ENCODE assay signal across 8 cellular contexts in the genomic region with DNA sequence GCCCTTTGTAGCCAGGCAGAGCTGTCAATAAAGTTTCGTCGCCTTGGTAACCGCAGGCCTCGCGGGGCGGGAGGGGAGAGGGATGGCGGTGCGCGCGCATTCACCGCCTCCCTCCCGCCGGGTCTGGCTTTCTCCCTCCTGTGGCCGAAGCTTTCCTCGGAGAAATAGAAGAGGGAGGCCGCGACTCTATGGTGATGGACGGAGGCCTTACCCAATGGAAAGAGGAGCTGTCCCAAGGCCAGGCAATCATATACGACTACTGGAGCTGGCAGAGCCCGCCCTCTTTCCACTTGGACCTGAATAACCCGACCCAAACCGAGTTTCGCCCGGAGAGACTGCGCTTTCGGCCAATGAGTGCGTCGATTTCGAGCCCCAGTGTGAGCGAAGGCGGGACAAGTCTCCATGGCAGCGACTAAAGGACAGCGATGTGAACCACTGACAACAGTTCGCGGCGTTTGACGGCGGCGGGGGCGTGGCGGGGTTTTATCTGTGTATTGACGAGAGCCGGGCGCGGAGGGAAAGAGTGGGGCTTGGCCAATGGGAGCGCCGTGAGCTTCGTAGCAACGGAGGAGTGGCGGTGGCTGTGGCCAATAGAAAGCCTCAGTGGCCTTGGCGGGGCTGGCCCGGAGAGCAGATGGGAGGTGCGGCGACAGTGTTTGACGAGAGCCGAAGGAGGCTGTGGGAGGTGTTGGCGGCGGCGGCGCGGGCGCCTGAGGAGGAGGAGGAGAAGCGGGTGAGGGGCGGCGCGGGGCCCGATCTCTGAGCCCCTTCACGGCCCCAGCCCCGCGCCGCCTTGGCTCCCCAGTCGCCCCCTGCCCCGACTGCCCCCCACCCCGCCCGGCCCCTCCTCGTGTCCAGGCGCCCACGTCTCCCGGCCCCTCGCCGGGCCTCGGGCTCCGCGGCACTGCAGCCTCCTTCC. TPM values are rescaled to one million over a fixed set of nuclear protein-coding genes. Genes with fewer than 3 reads are reported as not detected.
DNase-seq lines count a peak whose midpoint lies in the region; ATAC-seq, FAIRE-seq and TF ChIP-seq lines count a peak whose summit lies in the region.

KMT5C (plus strand) TSS at position 652 of the 919 bp plus-strand sequence. CDS start 2,061 bp downstream, outside the sequence.

- 0 out of 2 replicates have a peak, but pooled peaks have one; percentile 2 for TF ChIP-seq CTCF in GM12874 (IDR thresholded peaks at IDR 0.05; ENCODE audit: insufficient read depth, low read depth, low read length)
- TF ChIP-seq CTCF in pancreas (IDR thresholded peaks at IDR 0.05): peak; percentile 6 to 29 (median 20)
- TF ChIP-seq CTCF in tibial nerve (IDR thresholded peaks at IDR 0.05): peak in 4 of 5 experiments; percentile 13 to 79 (median 64)

- peak within 1 kb of the TSS; percentile 96 to 98 (median 97) for H3K27ac ChIP-seq in pancreas
- H3K27ac ChIP-seq in tibial nerve: peak within 1 kb of the TSS; percentile 91 to 99 (median 98)

- H3K9me3 Mint-ChIP-seq in activated naive CD8-positive, alpha-beta T cell treated with anti-CD3 and anti-CD28 coated beads, Interleukin-2, amount 50 U/mL, for 24 hours: no peaks in the 10 kb centered on the region

- ATAC-seq in HG02763 (IDR thresholded peaks at IDR 0.05; ENCODE audit: unreplicated experiment): peak; percentile 85
- ATAC-seq in activated naive CD8-positive, alpha-beta T cell treated with anti-CD3 and anti-CD28 coated beads, Interleukin-2, amount 50 U/mL, for 24 hours: peak; percentile 89
- peak; percentile 93 for ATAC-seq in Right ventricle myocardium superior (ENCODE audit: poor library complexity)
- ATAC-seq in pancreas: peak; percentile 79 to 91 (median 86)

- peak; percentile 79 to 97 for TF ChIP-seq EP300 in tibial nerve (IDR thresholded peaks at IDR 0.05)

- 0% methylated on average over 59 to 71 of the region's 84 CpGs for WGBS in pancreas, 2 donors
- 0% methylated on average over 58 to 76 of the region's 84 CpGs for WGBS in tibial nerve, 2 donors

- H3K9me3 ChIP-seq in pancreas: no peaks in the 10 kb centered on the region
- H3K9me3 ChIP-seq in tibial nerve: no peaks in the 10 kb centered on the region

- FAIRE-seq in pancreas (lab: Jason Lieb, UNC): peak; percentile 99

- H3K4me1 Mint-ChIP-seq in activated naive CD8-positive, alpha-beta T cell treated with anti-CD3 and anti-CD28 coated beads, Interleukin-2, amount 50 U/mL, for 24 hours: peaks cover 24% of the 10 kb centered on the region

- TF ChIP-seq POLR2A in tibial nerve (IDR thresholded peaks at IDR 0.05): peak; percentile 70 to 90

- H3K27me3 Mint-ChIP-seq in activated naive CD8-positive, alpha-beta T cell treated with anti-CD3 and anti-CD28 coated beads, Interleukin-2, amount 50 U/mL, for 24 hours: peaks cover 13% of the 10 kb centered on the region

- DNase-seq in NCI-H1417 treated with DMSO at 0.1 percent for 48 hours (lab: John Stamatoyannopoulos, UW) (peak; percentile 98), SW480 (ENCODE audit: low spot score) (peak; percentile 100), Right ventricle myocardium superior (peak; percentile 100), pancreas (peak; percentile 100), tibial nerve (ENCODE audit: low spot score in 2 of 2) (peak; percentile 100)
- DNase-seq in activated naive CD8-positive, alpha-beta T cell treated with anti-CD3 and anti-CD28 coated beads, Interleukin-2, amount 50 U/mL, for 24 hours: peak; percentile 100

- H3K27ac Mint-ChIP-seq in activated naive CD8-positive, alpha-beta T cell treated with anti-CD3 and anti-CD28 coated beads, Interleukin-2, amount 50 U/mL, for 24 hours: peak within 1 kb of the TSS; percentile 97

- peaks cover 0 to 4% (median 0%) of the 10 kb centered on the region in 3 donors for H3K36me3 ChIP-seq in pancreas
- peaks cover 0 to 28% (median 0%) of the 10 kb centered on the region in 3 donors for H3K36me3 ChIP-seq in tibial nerve

- peak within 1 kb of the TSS; percentile 87 for H3K4me3 Mint-ChIP-seq in activated naive CD8-positive, alpha-beta T cell treated with anti-CD3 and anti-CD28 coated beads, Interleukin-2, amount 50 U/mL, for 24 hours

- intact Hi-C loops in Right ventricle myocardium superior (cut with DNase I) (loop anchor here (2.0 kb wide), 1 partner anchor 45 kb away; the partner anchor contains the start of genes RPL28 and TMEM238), pancreas (cut with DNase I) (no loop called here)

- peaks cover 4% of the 10 kb centered on the region for H3K36me3 Mint-ChIP-seq in activated naive CD8-positive, alpha-beta T cell treated with anti-CD3 and anti-CD28 coated beads, Interleukin-2, amount 50 U/mL, for 24 hours (ENCODE audit: low read depth)

- H3K4me1 ChIP-seq in pancreas (no peaks in the 10 kb centered on the region), tibial nerve (peaks cover 0 to 32% (median 21%) of the 10 kb centered on the region in 4 donors)

- H3K4me3 ChIP-seq in pancreas (peak within 1 kb of the TSS; percentile 35 to 62 (median 55)), tibial nerve (peak within 1 kb of the TSS; percentile 69 to 97 (median 76))

- no peaks in the 10 kb centered on the region for H3K27me3 ChIP-seq in pancreas
- H3K27me3 ChIP-seq in tibial nerve: no peaks in the 10 kb centered on the region

RNA-seq across cellular contexts. Expression of gene KMT5C, which starts in this region (rescaled TPM):
- total RNA-seq in Right ventricle myocardium superior (6.6 TPM), pancreas (10 to 100 TPM in 2 of 6 donors, 1 to 10 TPM in 4; 4.3 to 12.6 (median 6.9) TPM), tibial nerve (10 to 100 TPM; 30.6 to 50.0 (median 41.2) TPM)
- polyA plus RNA-seq in pancreas: 10 to 100 TPM; 22.3 to 27.4 TPM

Comparison
In these comparisons a context has a peak if more than half of its experiments do, and no peak if none do; other contexts are left out.
1. Peak in every context shown above with its lines: DNase-seq, ATAC-seq, H3K4me3 ChIP-seq and H3K27ac ChIP-seq.
2. CTCF ChIP-seq: peak in every context shown above with its lines; median percentile 64 in tibial nerve; 20 in pancreas; 2 in GM12874.